ENCODE assay signal across 12 cellular contexts in genomic region chr2:242098445-242099128, GRCh38.
DNase-seq lines count a peak whose midpoint lies in the region; ATAC-seq and TF ChIP-seq lines count a peak whose summit lies in the region.
"Had no signal": no experiment of that assay in that cellular context is flagged by ENCODE, and none has a peak within 500 bp of the region (broad histone marks: within the 10 kb centered on the region; RNA-seq: fewer than 3 reads in every experiment).

No MANE protein-coding gene starts in this region.

- DNase-seq in CD1c-positive myeloid dendritic cell (ENCODE audit: extremely low spot score) (peak; percentile 80), NOMO-1 treated with dmso at 0.1 percent for 144 hours (lab: John Stamatoyannopoulos, UW; ENCODE audit: unreplicated experiment) (peak; percentile 74), foreskin fibroblast (peak; percentile 27 to 71), NCI-H128 (lab: John Stamatoyannopoulos, UW; ENCODE audit: unreplicated experiment) (no peak), NCI-H1694 treated with DMSO at 0.1 percent for 48 hours (lab: John Stamatoyannopoulos, UW) (no peak), HCEC 1CT (no peak)
- no peak for DNase-seq in stimulated activated CD4-positive, alpha-beta T cell treated with anti-CD3 and anti-CD28 coated beads, Interleukin-4, amount 100 ng/mL, for 1 hour
- DNase-seq: Calu3, dermis blood vessel endothelial cell, hypothalamus had no signal

- peak; percentile 55 for ATAC-seq in HG02623 (IDR thresholded peaks at IDR 0.05; ENCODE audit: unreplicated experiment)

- no peak for TF ChIP-seq CTCF in foreskin fibroblast (IDR thresholded peaks at IDR 0.05; ENCODE audit: low read depth, low read length)

- H3K4me3 ChIP-seq in foreskin fibroblast (ENCODE audit: low read depth in 1 of 2, low read length in 2 of 2) = no peak overlapping the region
- H3K4me3 ChIP-seq: tibial nerve had no signal

Comparison
In these comparisons a context has a peak if more than half of its experiments do, and no peak if none do; other contexts are left out.
1. DNase-seq: peak in CD1c-positive myeloid dendritic cell (single experiment), NOMO-1 treated with dmso at 0.1 percent for 144 hours (single experiment) and foreskin fibroblast (2 of 2); none in NCI-H128 (single experiment), stimulated activated CD4-positive, alpha-beta T cell treated with anti-CD3 and anti-CD28 coated beads, Interleukin-4, amount 100 ng/mL, for 1 hour (single experiment), NCI-H1694 treated with DMSO at 0.1 percent for 48 hours (single experiment) and HCEC 1CT (single experiment).